Comparison of ENCODE assay signal across 8 cellular contexts in genomic region chr14:76761198-76761848, GRCh38. TPM values are rescaled to one million over a fixed set of nuclear protein-coding genes. Genes with fewer than 3 reads are reported as not detected.
DNase-seq lines count a peak whose midpoint lies in the region; ATAC-seq and TF ChIP-seq lines count a peak whose summit lies in the region.

TSS of gene VASH1 (plus strand) at chr14:76761468. CDS start at chr14:76762822, 1,354 bp downstream.

- no peak for TF ChIP-seq CTCF in A673 (conservative IDR thresholded peaks at IDR 0.05; ENCODE audit: low read depth, low read length)

- ATAC-seq in GM18517 (IDR thresholded peaks at IDR 0.05; ENCODE audit: unreplicated experiment): peak; percentile 82
- peak; percentile 67 for ATAC-seq in HG03045 (IDR thresholded peaks at IDR 0.05; ENCODE audit: unreplicated experiment)

- DNase-seq in A673 (ENCODE audit: low spot score) (peak; percentile 59), NCI-H526 treated with DMSO at 0.1 percent for 48 hours (lab: John Stamatoyannopoulos, UW) (peak; percentile 37), erythroblast (lab: John Stamatoyannopoulos, UW) (peak; percentile 39 to 46), midbrain (lab: John Stamatoyannopoulos, UW) (peak; percentile 75)
- peak; percentile 82 for DNase-seq in activated T-cell treated with anti-CD3 and anti-CD28 coated beads, Interleukin-2, amount 50 U/mL, for 24 hours
- DNase-seq in stimulated activated CD8-positive, alpha-beta memory T cell treated with anti-CD3 and anti-CD28 coated beads, Interleukin-4, amount 100 ng/mL, for 24 hours (ENCODE audit: low read depth): peak; percentile 64

- POLR2A ChIA-PET in A673 (lab: Charles Lee; ENCODE audit: low non-redundant PET): no interaction called here

- H3K9me3 ChIP-seq in A673 (ENCODE audit: low read depth, low read length, poor library complexity, severe bottlenecking): no peaks in the 10 kb centered on the region

- peak within 1 kb of the TSS; percentile 58 for H3K27ac ChIP-seq in A673 (ENCODE audit: low read depth, low read length, poor library complexity, severe bottlenecking)

- peaks cover 32% of the 10 kb centered on the region for H3K27me3 Mint-ChIP-seq in activated T-cell treated with anti-CD3 and anti-CD28 coated beads, Interleukin-2, amount 50 U/mL, for 24 hours

- CTCF ChIA-PET in A673 (lab: Charles Lee): interaction anchor here (0.6 kb wide), 1 partner anchor 28 kb away, joined by 5 read pairs; no protein-coding TSS in a partner anchor

- H3K4me1 ChIP-seq in A673 (ENCODE audit: insufficient read depth, low read length, poor library complexity, severe bottlenecking): peaks cover 4% of the 10 kb centered on the region

- H3K4me3 Mint-ChIP-seq in activated T-cell treated with anti-CD3 and anti-CD28 coated beads, Interleukin-2, amount 50 U/mL, for 24 hours: peak within 1 kb of the TSS; percentile 76

- no peak for TF ChIP-seq POLR2A in erythroblast (IDR thresholded peaks at IDR 0.05; ENCODE audit: low read length)

- peak within 1 kb of the TSS; percentile 61 for H3K4me3 ChIP-seq in A673 (ENCODE audit: low read depth, low read length, poor library complexity, severe bottlenecking)

- BruUV-seq in A673 (replicated peaks; lab: Mats Ljungman, UMichigan): no TSS peak

- H3K9me3 Mint-ChIP-seq in activated T-cell treated with anti-CD3 and anti-CD28 coated beads, Interleukin-2, amount 50 U/mL, for 24 hours: no peaks in the 10 kb centered on the region

- H3K4me1 Mint-ChIP-seq in activated T-cell treated with anti-CD3 and anti-CD28 coated beads, Interleukin-2, amount 50 U/mL, for 24 hours (ENCODE audit: low read depth): peaks cover 19% of the 10 kb centered on the region

- intact Hi-C loops in A673 (cut with micrococcal nuclease; ENCODE audit: unreplicated experiment): no loop called here

- H3K27ac Mint-ChIP-seq in activated T-cell treated with anti-CD3 and anti-CD28 coated beads, Interleukin-2, amount 50 U/mL, for 24 hours: peak within 1 kb of the TSS; percentile 48

- no peaks in the 10 kb centered on the region for H3K36me3 ChIP-seq in A673 (ENCODE audit: insufficient read depth, low read length, poor library complexity, severe bottlenecking)

- no peaks in the 10 kb centered on the region for H3K36me3 Mint-ChIP-seq in activated T-cell treated with anti-CD3 and anti-CD28 coated beads, Interleukin-2, amount 50 U/mL, for 24 hours (ENCODE audit: low read depth)

- H3K27me3 ChIP-seq in A673 (replicated peaks; ENCODE audit: insufficient read depth, low read depth, low read length, poor library complexity): no peaks in the 10 kb centered on the region

RNA-seq across cellular contexts. Expression of gene VASH1, which starts in this region (rescaled TPM):
- total RNA-seq in A673 (2021): 6.8 and 9.2 TPM in 2 replicates

Comparison
In these comparisons a context has a peak if more than half of its experiments do, and no peak if none do; other contexts are left out.
1. Peak in every context shown above with its lines: DNase-seq, ATAC-seq, H3K4me3 ChIP-seq and H3K27ac ChIP-seq.